ENCODE assay signal across 8 cellular contexts in genomic region chr10:14608381-14609001, GRCh38.
DNase-seq lines count a peak whose midpoint lies in the region; ATAC-seq and TF ChIP-seq lines count a peak whose summit lies in the region.

No MANE protein-coding gene starts in this region.

- DNase-seq in SIG-M5 treated with dmso at 0.1 percent for 504 hours (lab: John Stamatoyannopoulos, UW; ENCODE audit: unreplicated experiment) (peak; percentile 87), natural killer cell (no peak), cerebellar nuclear complex (lab: John Stamatoyannopoulos, UW) (no peak), WERI-Rb-1 (no peak), lower leg skin (ENCODE audit: low spot score in 2 of 2) (no peak)

- H3K9me3 ChIP-seq in neutrophil (no peaks in the 10 kb centered on the region), WERI-Rb-1 (ENCODE audit: severe bottlenecking) (no peaks in the 10 kb centered on the region)

- H3K27me3 ChIP-seq in neutrophil, result no peaks in the 10 kb centered on the region
- H3K27me3 ChIP-seq in WERI-Rb-1 (ENCODE audit: insufficient read depth, low read depth, severe bottlenecking), result no peaks in the 10 kb centered on the region

- peak overlapping the region in 1 of 2 experiments; percentile 7 for H3K4me3 ChIP-seq in neutrophil (ENCODE audit: low read depth in 1 of 2, low read length in 1 of 2)
- H3K4me3 ChIP-seq in WERI-Rb-1 (ENCODE audit: low read depth, low read length), result no peak overlapping the region
- no peak overlapping the region for H3K4me3 ChIP-seq in lower leg skin (ENCODE audit: low read depth, poor library complexity, severe bottlenecking)

- H3K9me3 Mint-ChIP-seq in natural killer cell, result no peaks in the 10 kb centered on the region

- peaks cover 0 to 3% of the 10 kb centered on the region in 2 donors for H3K27me3 Mint-ChIP-seq in natural killer cell (ENCODE audit: low read depth in 2 of 2)

- H3K27ac ChIP-seq in neutrophil (peak overlapping the region; percentile 74), WERI-Rb-1 (no peak overlapping the region)

- WGBS in lower leg skin, 2 donors, result 79 to 87% methylated on average over 4 of the region's 4 CpGs

- no peaks in the 10 kb centered on the region for H3K36me3 Mint-ChIP-seq in natural killer cell

- no peak for TF ChIP-seq POLR2A in lower leg skin (IDR thresholded peaks at IDR 0.05)

- peaks cover 19 to 25% of the 10 kb centered on the region in 2 donors for H3K4me1 Mint-ChIP-seq in natural killer cell

- no peak overlapping the region for H3K27ac Mint-ChIP-seq in natural killer cell

- intact Hi-C loops in natural killer cell (cut with micrococcal nuclease), result no loop called here
- intact Hi-C loops in lower leg skin (cut with DNase I; ENCODE audit: low total_unique reads), result no loop called here

- peaks cover 56 to 58% of the 10 kb centered on the region in 2 experiments for H3K4me1 ChIP-seq in neutrophil (ENCODE audit: control insufficient read depth in 1 of 2, insufficient read depth in 1 of 2, low read depth in 1 of 2, low read length in 1 of 2)

- ATAC-seq in GM19025 (IDR thresholded peaks at IDR 0.05; ENCODE audit: low read depth, unreplicated experiment) (peak; percentile 24), HG03025 (IDR thresholded peaks at IDR 0.05; ENCODE audit: low FRiP score, unreplicated experiment) (peak; percentile 41), natural killer cell (no peak)

- TF ChIP-seq CTCF in neutrophil (IDR thresholded peaks at IDR 0.05) (no peak), natural killer cell (IDR thresholded peaks at IDR 0.05) (no peak), WERI-Rb-1 (IDR thresholded peaks at IDR 0.05; ENCODE audit: low read depth, low read length) (no peak), lower leg skin (IDR thresholded peaks at IDR 0.05) (no peak)

- H3K36me3 ChIP-seq in neutrophil, result no peaks in the 10 kb centered on the region
- no peaks in the 10 kb centered on the region for H3K36me3 ChIP-seq in WERI-Rb-1

- H3K4me3 Mint-ChIP-seq in natural killer cell, result no peak overlapping the region

Comparison
In these comparisons a context has a peak if more than half of its experiments do, and no peak if none do; other contexts are left out.
1. ATAC-seq: peak in GM19025 (single experiment) and HG03025 (single experiment); none in natural killer cell (0 of 3).